22 cellular contexts compared by ENCODE assay signal in the genomic region with DNA sequence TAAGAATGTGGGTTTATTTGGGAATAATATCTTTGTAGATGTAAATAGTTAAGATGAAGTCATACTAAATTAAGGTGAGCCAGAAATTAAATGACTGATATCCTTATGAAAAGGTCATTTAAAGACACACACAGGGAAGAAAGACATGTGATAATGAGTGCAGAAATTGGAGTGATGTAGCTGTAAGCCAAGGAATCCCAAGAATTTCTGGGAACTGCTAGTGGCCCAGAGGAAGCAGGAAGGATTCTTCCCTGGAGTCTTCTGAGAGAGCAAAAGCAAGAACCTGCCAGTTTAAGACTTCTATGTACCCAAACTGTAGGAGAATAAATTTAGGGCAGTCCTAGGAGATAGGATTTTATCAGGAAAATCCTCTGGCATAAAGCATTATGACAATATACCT.
"Had no signal": no experiment of that assay in that cellular context is flagged by ENCODE, and none has a peak within 500 bp of the region (broad histone marks: within the 10 kb centered on the region; RNA-seq: fewer than 3 reads in every experiment).

No MANE protein-coding gene starts in this region.

- H3K36me3 ChIP-seq: heart left ventricle, pancreas, sigmoid colon, spleen had no signal

- H3K4me3 ChIP-seq: body of pancreas, coronary artery, heart left ventricle, lung, pancreas, sigmoid colon, spleen had no signal

- FAIRE-seq: pancreas had no signal

- DNase-seq: activated CD4-positive, alpha-beta T cell treated with anti-CD3 and anti-CD28 coated beads for 48 hours; activated CD8-positive, alpha-beta memory T cell treated with anti-CD3 and anti-CD28 coated beads, Interleukin-2, amount 50 U/mL, for 4 hours; activated CD8-positive, alpha-beta T cell treated with anti-CD3 and anti-CD28 coated beads for 36 hours; activated effector memory CD4-positive, alpha-beta T cell treated with anti-CD3 and anti-CD28 coated beads, Interleukin-2, amount 50 U/mL, for 16 hours; activated T-cell treated with anti-CD3 and anti-CD28 coated beads, Interleukin-2, amount 50 U/mL, for 48 hours; body of pancreas; caudate nucleus; effector CD8-positive, alpha-beta T cell; foreskin melanocyte; heart left ventricle; immature natural killer cell; left colon; pancreas; sigmoid colon; spleen; stimulated activated naive CD8-positive, alpha-beta T cell treated with anti-CD3 and anti-CD28 coated beads, Interleukin-15, amount 100 ng/mL, for 72 hours; T-helper 2 cell had no signal

- H3K4me1 Mint-ChIP-seq: immature natural killer cell; stimulated activated naive CD8-positive, alpha-beta T cell treated with anti-CD3 and anti-CD28 coated beads, Interleukin-15, amount 100 ng/mL, for 72 hours had no signal

- H3K36me3 Mint-ChIP-seq: activated naive CD4-positive, alpha-beta T cell treated with anti-CD3 and anti-CD28 coated beads, Interleukin-2, amount 50 U/mL, for 72 hours; immature natural killer cell; type B pancreatic cell had no signal

- H3K27ac ChIP-seq: body of pancreas, coronary artery, heart left ventricle, pancreas, sigmoid colon had no signal

- H3K9me3 Mint-ChIP-seq: neural crest cell, type B pancreatic cell had no signal

- H3K27ac Mint-ChIP-seq: activated CD8-positive, alpha-beta T cell treated with anti-CD3 and anti-CD28 coated beads for 36 hours; activated naive CD4-positive, alpha-beta T cell treated with anti-CD3 and anti-CD28 coated beads, Interleukin-2, amount 50 U/mL, for 72 hours; immature natural killer cell; stimulated activated naive CD8-positive, alpha-beta T cell treated with anti-CD3 and anti-CD28 coated beads, Interleukin-15, amount 100 ng/mL, for 72 hours; type B pancreatic cell had no signal

- H3K9me3 ChIP-seq: body of pancreas, heart left ventricle, pancreas, sigmoid colon, spleen had no signal

- H3K27me3 Mint-ChIP-seq: activated CD8-positive, alpha-beta T cell treated with anti-CD3 and anti-CD28 coated beads for 36 hours; stimulated activated naive CD8-positive, alpha-beta T cell treated with anti-CD3 and anti-CD28 coated beads, Interleukin-15, amount 100 ng/mL, for 72 hours had no signal

- H3K27me3 ChIP-seq: body of pancreas, heart left ventricle, sigmoid colon, spleen had no signal

- H3K4me3 Mint-ChIP-seq: activated CD8-positive, alpha-beta T cell treated with anti-CD3 and anti-CD28 coated beads for 36 hours; immature natural killer cell; neural crest cell; stimulated activated naive CD8-positive, alpha-beta T cell treated with anti-CD3 and anti-CD28 coated beads, Interleukin-15, amount 100 ng/mL, for 72 hours; type B pancreatic cell had no signal

- ATAC-seq: activated CD8-positive, alpha-beta T cell treated with anti-CD3 and anti-CD28 coated beads for 36 hours; activated naive CD4-positive, alpha-beta T cell treated with anti-CD3 and anti-CD28 coated beads, Interleukin-2, amount 50 U/mL, for 72 hours; body of pancreas; heart left ventricle; left colon; pancreas; stimulated activated naive CD8-positive, alpha-beta T cell treated with anti-CD3 and anti-CD28 coated beads, Interleukin-15, amount 100 ng/mL, for 72 hours had no signal

- H3K4me1 ChIP-seq: body of pancreas, pancreas, sigmoid colon had no signal
